ENCODE assay signal across 11 cellular contexts in the genomic region with DNA sequence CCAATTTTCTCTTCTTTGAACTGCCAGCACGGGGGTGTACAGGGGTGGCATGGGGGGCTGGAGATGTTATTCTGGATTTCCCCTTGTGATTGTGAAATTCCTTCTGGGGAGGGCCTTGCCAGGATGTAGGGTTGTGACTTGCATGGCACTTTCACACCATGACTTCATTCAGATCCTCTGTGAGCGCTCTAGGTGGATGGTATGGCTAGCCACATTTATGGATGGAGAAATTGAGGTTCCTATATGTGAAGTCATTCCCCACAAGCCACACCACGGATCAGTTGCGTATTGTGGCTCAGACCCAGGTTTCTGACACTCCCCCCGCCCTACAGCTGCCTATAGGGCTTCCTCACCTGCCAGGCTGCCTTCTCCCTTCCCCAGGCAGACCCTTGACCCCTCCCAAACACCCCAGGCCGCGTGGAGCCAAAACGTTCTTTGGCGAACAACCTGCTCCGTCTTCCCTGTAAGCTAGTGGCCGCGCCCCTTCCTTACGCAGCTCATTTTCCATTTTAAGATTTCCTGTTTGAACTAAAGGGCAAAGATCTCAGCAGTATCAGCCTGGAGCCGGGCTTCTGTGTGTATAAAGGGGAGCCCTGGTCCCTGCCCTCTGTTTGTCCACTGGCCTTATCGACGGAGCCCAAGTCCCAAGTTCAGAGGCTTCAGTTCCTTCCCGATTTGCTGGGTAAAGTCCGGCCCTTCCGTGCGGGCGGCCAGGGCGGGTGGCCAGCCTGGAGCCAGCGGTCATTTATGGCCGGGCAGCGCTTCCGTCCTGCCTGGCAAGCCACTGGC.
DNase-seq lines count a peak whose midpoint lies in the region; ATAC-seq and TF ChIP-seq lines count a peak whose summit lies in the region.
"Had no signal": no experiment of that assay in that cellular context is flagged by ENCODE, and none has a peak within 500 bp of the region (broad histone marks: within the 10 kb centered on the region; RNA-seq: fewer than 3 reads in every experiment).

No MANE protein-coding gene starts in this region.

- H3K4me1 ChIP-seq in mucosa of rectum (ENCODE audit: control insufficient read depth in 2 of 2, insufficient read depth in 2 of 2, low read length in 2 of 2), result peaks cover 12 to 30% of the 10 kb centered on the region in 2 donors

- peak; percentile 60 for ATAC-seq in stimulated activated naive CD8-positive, alpha-beta T cell treated with anti-CD3 and anti-CD28 coated beads, Interleukin-15, amount 100 ng/mL, for 72 hours
- no peak for ATAC-seq in stimulated activated naive CD8-positive, alpha-beta T cell treated with anti-CD3 and anti-CD28 coated beads, Interleukin-15, Interleukin-2, amounts not matched to agents 100 U/mL and 50 U/mL, for 24 hours

- no peaks in the 10 kb centered on the region for H3K9me3 ChIP-seq in mucosa of rectum (ENCODE audit: control insufficient read depth in 2 of 2, low read length in 2 of 2)

- no peaks in the 10 kb centered on the region for H3K27me3 ChIP-seq in mucosa of rectum (ENCODE audit: control insufficient read depth in 2 of 2, insufficient read depth in 2 of 2, low read length in 2 of 2)

- H3K4me3 Mint-ChIP-seq in stimulated activated naive CD8-positive, alpha-beta T cell treated with anti-CD3 and anti-CD28 coated beads, Interleukin-15, amount 100 ng/mL, for 72 hours, result peak overlapping the region in 1 of 2 donors; percentile 37

- peaks cover 8% of the 10 kb centered on the region for H3K4me1 Mint-ChIP-seq in stimulated activated naive CD8-positive, alpha-beta T cell treated with anti-CD3 and anti-CD28 coated beads, Interleukin-15, amount 100 ng/mL, for 72 hours

- peaks cover 40% of the 10 kb centered on the region for H3K27me3 Mint-ChIP-seq in stimulated activated naive CD8-positive, alpha-beta T cell treated with anti-CD3 and anti-CD28 coated beads, Interleukin-15, amount 100 ng/mL, for 72 hours

- DNase-seq in stimulated activated naive CD8-positive, alpha-beta T cell treated with anti-CD3 and anti-CD28 coated beads, Interleukin-15, amount 100 ng/mL, for 72 hours, result no peak
- DNase-seq in stimulated activated naive CD8-positive, alpha-beta T cell treated with anti-CD3 and anti-CD28 coated beads, Interleukin-15, Interleukin-2, amounts not matched to agents 100 U/mL and 50 U/mL, for 24 hours, result no peak
- DNase-seq in epithelial cell of proximal tubule (ENCODE audit: low read depth) (no peak), NCI-H1436 (lab: John Stamatoyannopoulos, UW) (no peak), 8988T (no peak), DMS79 (lab: John Stamatoyannopoulos, UW) (no peak), SHP77 treated with DMSO at 0.1 percent for 48 hours (lab: John Stamatoyannopoulos, UW) (no peak)
- DNase-seq: activated CD8-positive, alpha-beta memory T cell treated with anti-CD3 and anti-CD28 coated beads, Interleukin-2, amount 50 U/mL, for 48 hours; NCI-H2081 had no signal

- peak overlapping the region; percentile 74 to 75 for H3K9ac ChIP-seq in mucosa of rectum (ENCODE audit: low read depth in 1 of 2, low read length in 2 of 2)

- H3K9me3 Mint-ChIP-seq in stimulated activated naive CD8-positive, alpha-beta T cell treated with anti-CD3 and anti-CD28 coated beads, Interleukin-15, amount 100 ng/mL, for 72 hours, result no peaks in the 10 kb centered on the region

- H3K4me3 ChIP-seq in epithelial cell of proximal tubule (ENCODE audit: low read depth, low read length), result peak overlapping the region; percentile 47
- peak overlapping the region; percentile 62 to 70 for H3K4me3 ChIP-seq in mucosa of rectum (ENCODE audit: low read length in 2 of 2)
- H3K4me3 ChIP-seq: SK-N-MC had no signal

- no peak for TF ChIP-seq CTCF in epithelial cell of proximal tubule (conservative IDR thresholded peaks at IDR 0.05; ENCODE audit: low read depth, low read length)

- no peaks in the 10 kb centered on the region for H3K36me3 ChIP-seq in mucosa of rectum (ENCODE audit: control insufficient read depth in 2 of 2, insufficient read depth in 2 of 2, low read length in 2 of 2)

- H3K27ac ChIP-seq in mucosa of rectum (ENCODE audit: low read depth in 2 of 2, low read length in 2 of 2), result peak overlapping the region; percentile 92 to 93
- H3K27ac ChIP-seq: SK-N-MC had no signal

- no peak overlapping the region for H3K27ac Mint-ChIP-seq in stimulated activated naive CD8-positive, alpha-beta T cell treated with anti-CD3 and anti-CD28 coated beads, Interleukin-15, amount 100 ng/mL, for 72 hours
